In the genomic region with DNA sequence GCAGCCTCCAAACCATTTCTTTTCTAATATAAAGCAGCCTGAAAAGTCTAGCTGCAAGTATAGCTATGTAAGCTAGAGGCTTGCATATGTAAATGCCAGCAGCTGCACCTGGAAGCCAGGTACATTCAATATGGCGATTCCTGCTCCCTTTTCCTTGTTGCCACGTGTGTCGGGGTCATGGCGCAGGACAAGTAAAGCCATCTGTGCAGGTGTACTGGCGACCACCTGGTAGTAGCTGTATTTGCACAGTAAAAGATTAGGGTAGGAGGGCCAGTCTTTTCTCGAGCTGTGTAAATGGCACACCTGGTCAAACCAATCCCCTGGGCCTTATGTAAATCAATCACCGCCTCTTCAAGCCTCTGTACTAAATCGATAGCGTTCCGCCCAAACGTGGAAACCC, we compare ENCODE assay signal across 35 cellular contexts.
"Had no signal": no experiment of that assay in that cellular context is flagged by ENCODE, and none has a peak within 500 bp of the region (broad histone marks: within the 10 kb centered on the region; RNA-seq: fewer than 3 reads in every experiment).

No MANE protein-coding gene starts in this region.

- DNase-seq: activated CD4-positive, alpha-beta memory T cell treated with anti-CD3 and anti-CD28 coated beads, Interleukin-2, amount 10 ng/mL, durations not matched to agents 7 days and 5 days; activated CD4-positive, alpha-beta T cell treated with anti-CD3 and anti-CD28 coated beads for 1 hour; activated CD4-positive, alpha-beta T cell treated with anti-CD3 and anti-CD28 coated beads for 48 hours; activated CD4-positive, CD25-positive, alpha-beta regulatory T cell; activated CD8-positive, alpha-beta memory T cell treated with anti-CD3 and anti-CD28 coated beads for 24 hours; activated CD8-positive, alpha-beta memory T cell treated with anti-CD3 and anti-CD28 coated beads, Interleukin-2, amount 10 ng/mL, durations not matched to agents 7 days and 5 days; activated CD8-positive, alpha-beta memory T cell treated with anti-CD3 and anti-CD28 coated beads, Interleukin-2, amount 50 U/mL, for 48 hours; activated effector memory CD4-positive, alpha-beta T cell treated with Interleukin-2 at 50 U/mL for 16 hours; activated naive CD4-positive, alpha-beta T cell treated with anti-CD3 and anti-CD28 coated beads, Interleukin-2, amount 10 ng/mL, durations not matched to agents 7 days and 5 days; activated T-cell treated with anti-CD3 and anti-CD28 coated beads, Interleukin-2, amount 50 U/mL, for 48 hours; amniotic stem cell; aorta; brain microvascular endothelial cell; central memory CD4-positive, alpha-beta T cell; Kasumi-1; KG1; MG63; NCI-H1048; NCI-H1105 treated with DMSO at 0.1 percent for 48 hours; NCI-H1436; NCI-H187; NCI-H2029 treated with DMSO at 0.1 percent for 48 hours; NCI-H345; NCI-H510A; NCI-H526; PC-9; SIG-M5; SW 1271; T-helper 1 cell; T-helper 2 cell; T-helper 9 cell had no signal

- H3K27me3 Mint-ChIP-seq: activated CD4-positive, alpha-beta memory T cell treated with anti-CD3 and anti-CD28 coated beads, Interleukin-2, amount 10 ng/mL, durations not matched to agents 7 days and 5 days; activated CD8-positive, alpha-beta memory T cell treated with anti-CD3 and anti-CD28 coated beads, Interleukin-2, amount 10 ng/mL, durations not matched to agents 7 days and 5 days; activated naive CD4-positive, alpha-beta T cell treated with anti-CD3 and anti-CD28 coated beads, Interleukin-2, amount 10 ng/mL, durations not matched to agents 7 days and 5 days; activated naive CD8-positive, alpha-beta T cell had no signal

- H3K4me1 Mint-ChIP-seq: activated CD4-positive, alpha-beta memory T cell treated with anti-CD3 and anti-CD28 coated beads, Interleukin-2, amount 10 ng/mL, durations not matched to agents 7 days and 5 days; activated CD8-positive, alpha-beta memory T cell treated with anti-CD3 and anti-CD28 coated beads, Interleukin-2, amount 10 ng/mL, durations not matched to agents 7 days and 5 days; activated naive CD4-positive, alpha-beta T cell treated with anti-CD3 and anti-CD28 coated beads, Interleukin-2, amount 10 ng/mL, durations not matched to agents 7 days and 5 days had no signal

- H3K9me3 Mint-ChIP-seq: activated naive CD4-positive, alpha-beta T cell treated with anti-CD3 and anti-CD28 coated beads, Interleukin-2, amount 10 ng/mL, durations not matched to agents 7 days and 5 days had no signal

- H3K9me3 ChIP-seq: MG63 had no signal

- H3K4me2 ChIP-seq: PC-9 had no signal

- H3K36me3 Mint-ChIP-seq: activated CD8-positive, alpha-beta memory T cell treated with anti-CD3 and anti-CD28 coated beads, Interleukin-2, amount 10 ng/mL, durations not matched to agents 7 days and 5 days; activated naive CD4-positive, alpha-beta T cell treated with anti-CD3 and anti-CD28 coated beads, Interleukin-2, amount 10 ng/mL, durations not matched to agents 7 days and 5 days; activated naive CD8-positive, alpha-beta T cell had no signal

- H3K27ac Mint-ChIP-seq: activated CD4-positive, alpha-beta memory T cell treated with anti-CD3 and anti-CD28 coated beads, Interleukin-2, amount 10 ng/mL, durations not matched to agents 7 days and 5 days; activated CD8-positive, alpha-beta memory T cell treated with anti-CD3 and anti-CD28 coated beads, Interleukin-2, amount 10 ng/mL, durations not matched to agents 7 days and 5 days; activated naive CD4-positive, alpha-beta T cell treated with anti-CD3 and anti-CD28 coated beads, Interleukin-2, amount 10 ng/mL, durations not matched to agents 7 days and 5 days; activated naive CD8-positive, alpha-beta T cell had no signal

- H3K27ac ChIP-seq: brain microvascular endothelial cell, PC-9, RWPE1, VCaP had no signal

- H3K36me3 ChIP-seq: brain microvascular endothelial cell, MG63 had no signal

- H3K4me3 ChIP-seq: MG63, PC-9 had no signal

- H2AFZ ChIP-seq: PC-9 had no signal

- H3K27me3 ChIP-seq: brain microvascular endothelial cell, MG63 had no signal

- H3K4me3 Mint-ChIP-seq: activated CD4-positive, alpha-beta memory T cell treated with anti-CD3 and anti-CD28 coated beads, Interleukin-2, amount 10 ng/mL, durations not matched to agents 7 days and 5 days; activated CD8-positive, alpha-beta memory T cell treated with anti-CD3 and anti-CD28 coated beads, Interleukin-2, amount 10 ng/mL, durations not matched to agents 7 days and 5 days; activated naive CD4-positive, alpha-beta T cell treated with anti-CD3 and anti-CD28 coated beads, Interleukin-2, amount 10 ng/mL, durations not matched to agents 7 days and 5 days; activated naive CD8-positive, alpha-beta T cell had no signal

- ATAC-seq: activated CD8-positive, alpha-beta memory T cell treated with anti-CD3 and anti-CD28 coated beads, Interleukin-2, amount 10 ng/mL, durations not matched to agents 7 days and 5 days; Right ventricle myocardium inferior had no signal
